ENCODE assay signal across 1 cellular context in the genomic region with DNA sequence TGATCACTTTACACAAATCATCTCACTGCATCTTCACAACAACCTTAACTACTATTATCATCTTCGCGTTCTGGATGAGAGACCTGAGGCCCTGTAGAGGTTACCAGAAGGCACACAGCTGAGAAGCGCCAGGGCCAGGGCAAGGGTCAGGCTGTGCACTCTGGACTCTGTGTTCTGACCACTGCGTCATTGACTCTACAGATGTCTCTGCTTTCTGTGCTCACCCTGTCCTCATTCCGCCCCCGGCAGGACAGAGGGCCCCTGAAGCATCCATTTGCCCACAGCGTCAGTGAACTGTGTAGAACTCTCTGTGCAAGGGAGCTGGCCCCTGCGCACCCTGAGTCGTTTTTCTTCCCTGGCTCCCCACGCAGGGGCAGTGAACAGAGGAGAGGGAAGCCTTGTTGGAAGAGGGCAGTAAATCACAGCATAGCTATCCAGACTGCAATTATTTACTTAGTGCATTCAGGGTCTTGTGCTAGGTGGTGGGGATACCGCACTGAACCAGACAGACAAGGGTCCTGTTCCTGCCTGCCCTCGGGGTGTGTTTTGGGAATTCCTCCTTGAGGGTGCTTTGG.
TF ChIP-seq lines count a peak whose summit lies in the region.

No MANE protein-coding gene starts in this region.

TF ChIP-seq in HepG2, 621 proteins besides CTCF, POLR2A, EP300 and RAD21 (continued from another document and continues in another):
- TF ChIP-seq, protein P1, sequence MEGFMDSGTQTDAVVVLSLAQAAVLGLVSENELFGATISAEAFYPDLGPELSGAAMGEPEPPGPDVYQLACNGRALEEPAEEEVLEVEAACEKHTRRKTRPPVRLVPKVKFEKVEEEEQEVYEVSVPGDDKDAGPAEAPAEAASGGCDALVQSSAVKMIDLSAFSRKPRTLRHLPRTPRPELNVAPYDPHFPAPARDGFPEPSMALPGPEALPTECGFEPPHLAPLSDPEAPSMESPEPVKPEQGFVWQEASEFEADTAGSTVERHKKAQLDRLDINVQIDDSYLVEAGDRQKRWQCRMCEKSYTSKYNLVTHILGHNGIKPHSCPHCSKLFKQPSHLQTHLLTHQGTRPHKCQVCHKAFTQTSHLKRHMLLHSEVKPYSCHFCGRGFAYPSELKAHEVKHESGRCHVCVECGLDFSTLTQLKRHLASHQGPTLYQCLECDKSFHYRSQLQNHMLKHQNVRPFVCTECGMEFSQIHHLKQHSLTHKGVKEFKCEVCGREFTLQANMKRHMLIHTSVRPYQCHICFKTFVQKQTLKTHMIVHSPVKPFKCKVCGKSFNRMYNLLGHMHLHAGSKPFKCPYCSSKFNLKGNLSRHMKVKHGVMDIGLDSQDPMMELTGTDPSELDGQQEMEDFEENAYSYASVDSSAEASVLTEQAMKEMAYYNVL (CRISPR knock-in tag; IDR thresholded peaks at IDR 0.05; ENCODE audit: borderline replicate concordance): no peak
- TF ChIP-seq ZNF564 (CRISPR knock-in tag; IDR thresholded peaks at IDR 0.05) (no peak), BCL6 (CRISPR knock-in tag; IDR thresholded peaks at IDR 0.05) (0 out of 2 replicates have a peak, but pooled peaks have one; percentile 21), MIXL1 (CRISPR knock-in tag; IDR thresholded peaks at IDR 0.05) (no peak), ZNF562 (CRISPR knock-in tag; IDR thresholded peaks at IDR 0.05; ENCODE audit: borderline replicate concordance) (no peak), ZFP62 (CRISPR knock-in tag; IDR thresholded peaks at IDR 0.05) (no peak), ZNF598 (CRISPR knock-in tag; IDR thresholded peaks at IDR 0.05; ENCODE audit: borderline replicate concordance) (no peak), ERF (CRISPR knock-in tag; IDR thresholded peaks at IDR 0.05) (no peak), NFIB (CRISPR knock-in tag; IDR thresholded peaks at IDR 0.05; ENCODE audit: borderline replicate concordance) (no peak), ZNF496 (CRISPR knock-in tag; IDR thresholded peaks at IDR 0.05; ENCODE audit: insufficient replicate concordance) (no peak), CEBPG (CRISPR knock-in tag; IDR thresholded peaks at IDR 0.05) (no peak), ZNF331 (CRISPR knock-in tag; IDR thresholded peaks at IDR 0.05) (0 out of 2 replicates have a peak, but pooled peaks have one; percentile 9), CBX2 (IDR thresholded peaks at IDR 0.05; ENCODE audit: low read depth, low read length) (no peak), CBX2 (CRISPR knock-in tag; IDR thresholded peaks at IDR 0.05; ENCODE audit: low read depth) (no peak), MXI1 (IDR thresholded peaks at IDR 0.05; ENCODE audit: borderline replicate concordance, low read depth, low read length) (peak; percentile 38; the same call in 1 of the 3 replicates), ATF7-NPFF (CRISPR knock-in tag; IDR thresholded peaks at IDR 0.05; ENCODE audit: low read depth) (no peak), ZMYM4 (CRISPR knock-in tag; IDR thresholded peaks at IDR 0.05) (peak; percentile 46; the same call in 1 of the 2 replicates), CEBPB (IDR thresholded peaks at IDR 0.05; ENCODE audit: borderline replicate concordance, low read depth, low read length) (no peak), ZNF768 (CRISPR knock-in tag; IDR thresholded peaks at IDR 0.05) (no peak), GATA4 (IDR thresholded peaks at IDR 0.05; ENCODE audit: borderline replicate concordance, low read depth) (no peak), ZNF891 (CRISPR knock-in tag; IDR thresholded peaks at IDR 0.05) (no peak), JUN (CRISPR knock-in tag; IDR thresholded peaks at IDR 0.05) (no peak), ZNF101 (CRISPR knock-in tag; IDR thresholded peaks at IDR 0.05; ENCODE audit: borderline replicate concordance, low read depth) (no peak), POLR2AphosphoS2 (IDR thresholded peaks at IDR 0.05; ENCODE audit: low read depth, low read length) (no peak), ZBTB20 (CRISPR knock-in tag; IDR thresholded peaks at IDR 0.05; ENCODE audit: borderline replicate concordance, low read depth) (no peak), ZNF782 (CRISPR knock-in tag; IDR thresholded peaks at IDR 0.05; ENCODE audit: borderline replicate concordance) (no peak), LCORL (IDR thresholded peaks at IDR 0.05) (no peak), LCORL (CRISPR knock-in tag; IDR thresholded peaks at IDR 0.05) (peak; percentile 56; the same call in 1 of the 2 replicates), ATRX (CRISPR knock-in tag; IDR thresholded peaks at IDR 0.05; ENCODE audit: borderline replicate concordance) (no peak), SP2 (CRISPR knock-in tag; IDR thresholded peaks at IDR 0.05) (no peak), STAT5B (CRISPR knock-in tag; IDR thresholded peaks at IDR 0.05) (no peak), ZNF329 (CRISPR knock-in tag; IDR thresholded peaks at IDR 0.05; ENCODE audit: low read depth) (no peak), KDM1A (CRISPR knock-in tag; IDR thresholded peaks at IDR 0.05) (no peak), ZNF589 (CRISPR knock-in tag; conservative IDR thresholded peaks at IDR 0.05) (no peak), ZNF766 (CRISPR knock-in tag; IDR thresholded peaks at IDR 0.05; ENCODE audit: borderline replicate concordance) (no peak), ZFP1 (CRISPR knock-in tag; IDR thresholded peaks at IDR 0.05) (no peak), CC2D1A (CRISPR knock-in tag; IDR thresholded peaks at IDR 0.05) (no peak), ZNF674 (CRISPR knock-in tag; IDR thresholded peaks at IDR 0.05; ENCODE audit: low read depth) (no peak), HES4 (CRISPR knock-in tag; IDR thresholded peaks at IDR 0.05; ENCODE audit: borderline replicate concordance) (no peak), CHCHD3 (CRISPR knock-in tag; IDR thresholded peaks at IDR 0.05) (no peak), PHF5A (CRISPR knock-in tag; IDR thresholded peaks at IDR 0.05; ENCODE audit: low read depth, unreplicated experiment) (no peak), ZBTB7A (CRISPR knock-in tag; IDR thresholded peaks at IDR 0.05) (0 out of 2 replicates have a peak, but pooled peaks have one; percentile 33), DNMT3B (CRISPR knock-in tag; conservative IDR thresholded peaks at IDR 0.05) (no peak), ZNF20 (CRISPR knock-in tag; IDR thresholded peaks at IDR 0.05) (no peak), RFX5 (IDR thresholded peaks at IDR 0.05; ENCODE audit: low read depth, low read length) (no peak), KDM6A (CRISPR knock-in tag; IDR thresholded peaks at IDR 0.05; ENCODE audit: low read depth) (0 out of 2 replicates have a peak, but pooled peaks have one; percentile 31), ZNF232 (CRISPR knock-in tag; IDR thresholded peaks at IDR 0.05; ENCODE audit: borderline replicate concordance) (no peak), ZNF552 (CRISPR knock-in tag; IDR thresholded peaks at IDR 0.05; ENCODE audit: borderline replicate concordance) (no peak), HOXA7 (CRISPR knock-in tag; IDR thresholded peaks at IDR 0.05) (no peak), HCFC1 (IDR thresholded peaks at IDR 0.05; ENCODE audit: low read depth, low read length) (no peak), PCBP2 (optimal IDR thresholded peaks at IDR 0.05; ENCODE audit: low read depth, low read length, poor library complexity, severe bottlenecking) (no peak), ZNF773 (CRISPR knock-in tag; IDR thresholded peaks at IDR 0.05; ENCODE audit: borderline replicate concordance) (no peak), ZSCAN12 (CRISPR knock-in tag; IDR thresholded peaks at IDR 0.05) (no peak)
- TF ChIP-seq, protein P2, sequence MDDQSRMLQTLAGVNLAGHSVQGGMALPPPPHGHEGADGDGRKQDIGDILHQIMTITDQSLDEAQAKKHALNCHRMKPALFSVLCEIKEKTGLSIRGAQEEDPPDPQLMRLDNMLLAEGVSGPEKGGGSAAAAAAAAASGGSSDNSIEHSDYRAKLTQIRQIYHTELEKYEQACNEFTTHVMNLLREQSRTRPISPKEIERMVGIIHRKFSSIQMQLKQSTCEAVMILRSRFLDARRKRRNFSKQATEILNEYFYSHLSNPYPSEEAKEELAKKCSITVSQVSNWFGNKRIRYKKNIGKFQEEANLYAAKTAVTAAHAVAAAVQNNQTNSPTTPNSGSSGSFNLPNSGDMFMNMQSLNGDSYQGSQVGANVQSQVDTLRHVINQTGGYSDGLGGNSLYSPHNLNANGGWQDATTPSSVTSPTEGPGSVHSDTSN (CRISPR knock-in tag; IDR thresholded peaks at IDR 0.05; ENCODE audit: borderline replicate concordance): no peak
- TF ChIP-seq, protein P3, sequence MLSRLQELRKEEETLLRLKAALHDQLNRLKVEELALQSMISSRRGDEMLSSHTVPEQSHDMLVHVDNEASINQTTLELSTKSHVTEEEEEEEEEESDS (CRISPR knock-in tag; IDR thresholded peaks at IDR 0.05; ENCODE audit: borderline replicate concordance): no peak
- TF ChIP-seq, protein P4, sequence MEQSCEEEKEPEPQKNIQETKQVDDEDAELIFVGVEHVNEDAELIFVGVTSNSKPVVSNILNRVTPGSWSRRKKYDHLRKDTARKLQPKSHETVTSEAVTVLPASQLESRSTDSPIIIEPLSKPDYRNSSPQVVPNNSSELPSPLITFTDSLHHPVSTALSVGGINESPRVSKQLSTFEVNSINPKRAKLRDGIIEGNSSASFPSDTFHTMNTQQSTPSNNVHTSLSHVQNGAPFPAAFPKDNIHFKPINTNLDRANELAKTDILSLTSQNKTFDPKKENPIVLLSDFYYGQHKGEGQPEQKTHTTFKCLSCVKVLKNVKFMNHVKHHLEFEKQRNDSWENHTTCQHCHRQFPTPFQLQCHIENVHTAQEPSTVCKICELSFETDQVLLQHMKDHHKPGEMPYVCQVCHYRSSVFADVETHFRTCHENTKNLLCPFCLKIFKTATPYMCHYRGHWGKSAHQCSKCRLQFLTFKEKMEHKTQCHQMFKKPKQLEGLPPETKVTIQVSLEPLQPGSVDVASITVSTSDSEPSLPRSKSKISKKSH (CRISPR knock-in tag; IDR thresholded peaks at IDR 0.05; ENCODE audit: borderline replicate concordance): no peak
- TF ChIP-seq, protein P5, sequence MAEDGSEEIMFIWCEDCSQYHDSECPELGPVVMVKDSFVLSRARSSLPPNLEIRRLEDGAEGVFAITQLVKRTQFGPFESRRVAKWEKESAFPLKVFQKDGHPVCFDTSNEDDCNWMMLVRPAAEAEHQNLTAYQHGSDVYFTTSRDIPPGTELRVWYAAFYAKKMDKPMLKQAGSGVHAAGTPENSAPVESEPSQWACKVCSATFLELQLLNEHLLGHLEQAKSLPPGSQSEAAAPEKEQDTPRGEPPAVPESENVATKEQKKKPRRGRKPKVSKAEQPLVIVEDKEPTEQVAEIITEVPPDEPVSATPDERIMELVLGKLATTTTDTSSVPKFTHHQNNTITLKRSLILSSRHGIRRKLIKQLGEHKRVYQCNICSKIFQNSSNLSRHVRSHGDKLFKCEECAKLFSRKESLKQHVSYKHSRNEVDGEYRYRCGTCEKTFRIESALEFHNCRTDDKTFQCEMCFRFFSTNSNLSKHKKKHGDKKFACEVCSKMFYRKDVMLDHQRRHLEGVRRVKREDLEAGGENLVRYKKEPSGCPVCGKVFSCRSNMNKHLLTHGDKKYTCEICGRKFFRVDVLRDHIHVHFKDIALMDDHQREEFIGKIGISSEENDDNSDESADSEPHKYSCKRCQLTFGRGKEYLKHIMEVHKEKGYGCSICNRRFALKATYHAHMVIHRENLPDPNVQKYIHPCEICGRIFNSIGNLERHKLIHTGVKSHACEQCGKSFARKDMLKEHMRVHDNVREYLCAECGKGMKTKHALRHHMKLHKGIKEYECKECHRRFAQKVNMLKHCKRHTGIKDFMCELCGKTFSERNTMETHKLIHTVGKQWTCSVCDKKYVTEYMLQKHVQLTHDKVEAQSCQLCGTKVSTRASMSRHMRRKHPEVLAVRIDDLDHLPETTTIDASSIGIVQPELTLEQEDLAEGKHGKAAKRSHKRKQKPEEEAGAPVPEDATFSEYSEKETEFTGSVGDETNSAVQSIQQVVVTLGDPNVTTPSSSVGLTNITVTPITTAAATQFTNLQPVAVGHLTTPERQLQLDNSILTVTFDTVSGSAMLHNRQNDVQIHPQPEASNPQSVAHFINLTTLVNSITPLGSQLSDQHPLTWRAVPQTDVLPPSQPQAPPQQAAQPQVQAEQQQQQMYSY (CRISPR knock-in tag; IDR thresholded peaks at IDR 0.05): no peak
- TF ChIP-seq, protein P6, sequence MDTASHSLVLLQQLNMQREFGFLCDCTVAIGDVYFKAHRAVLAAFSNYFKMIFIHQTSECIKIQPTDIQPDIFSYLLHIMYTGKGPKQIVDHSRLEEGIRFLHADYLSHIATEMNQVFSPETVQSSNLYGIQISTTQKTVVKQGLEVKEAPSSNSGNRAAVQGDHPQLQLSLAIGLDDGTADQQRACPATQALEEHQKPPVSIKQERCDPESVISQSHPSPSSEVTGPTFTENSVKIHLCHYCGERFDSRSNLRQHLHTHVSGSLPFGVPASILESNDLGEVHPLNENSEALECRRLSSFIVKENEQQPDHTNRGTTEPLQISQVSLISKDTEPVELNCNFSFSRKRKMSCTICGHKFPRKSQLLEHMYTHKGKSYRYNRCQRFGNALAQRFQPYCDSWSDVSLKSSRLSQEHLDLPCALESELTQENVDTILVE (CRISPR knock-in tag; IDR thresholded peaks at IDR 0.05): no peak; the same call in 1 of the 2 replicates
- TF ChIP-seq, protein P7, sequence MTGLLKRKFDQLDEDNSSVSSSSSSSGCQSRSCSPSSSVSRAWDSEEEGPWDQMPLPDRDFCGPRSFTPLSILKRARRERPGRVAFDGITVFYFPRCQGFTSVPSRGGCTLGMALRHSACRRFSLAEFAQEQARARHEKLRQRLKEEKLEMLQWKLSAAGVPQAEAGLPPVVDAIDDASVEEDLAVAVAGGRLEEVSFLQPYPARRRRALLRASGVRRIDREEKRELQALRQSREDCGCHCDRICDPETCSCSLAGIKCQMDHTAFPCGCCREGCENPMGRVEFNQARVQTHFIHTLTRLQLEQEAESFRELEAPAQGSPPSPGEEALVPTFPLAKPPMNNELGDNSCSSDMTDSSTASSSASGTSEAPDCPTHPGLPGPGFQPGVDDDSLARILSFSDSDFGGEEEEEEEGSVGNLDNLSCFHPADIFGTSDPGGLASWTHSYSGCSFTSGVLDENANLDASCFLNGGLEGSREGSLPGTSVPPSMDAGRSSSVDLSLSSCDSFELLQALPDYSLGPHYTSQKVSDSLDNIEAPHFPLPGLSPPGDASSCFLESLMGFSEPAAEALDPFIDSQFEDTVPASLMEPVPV (CRISPR knock-in tag; IDR thresholded peaks at IDR 0.05): no peak
- TF ChIP-seq, protein P8, sequence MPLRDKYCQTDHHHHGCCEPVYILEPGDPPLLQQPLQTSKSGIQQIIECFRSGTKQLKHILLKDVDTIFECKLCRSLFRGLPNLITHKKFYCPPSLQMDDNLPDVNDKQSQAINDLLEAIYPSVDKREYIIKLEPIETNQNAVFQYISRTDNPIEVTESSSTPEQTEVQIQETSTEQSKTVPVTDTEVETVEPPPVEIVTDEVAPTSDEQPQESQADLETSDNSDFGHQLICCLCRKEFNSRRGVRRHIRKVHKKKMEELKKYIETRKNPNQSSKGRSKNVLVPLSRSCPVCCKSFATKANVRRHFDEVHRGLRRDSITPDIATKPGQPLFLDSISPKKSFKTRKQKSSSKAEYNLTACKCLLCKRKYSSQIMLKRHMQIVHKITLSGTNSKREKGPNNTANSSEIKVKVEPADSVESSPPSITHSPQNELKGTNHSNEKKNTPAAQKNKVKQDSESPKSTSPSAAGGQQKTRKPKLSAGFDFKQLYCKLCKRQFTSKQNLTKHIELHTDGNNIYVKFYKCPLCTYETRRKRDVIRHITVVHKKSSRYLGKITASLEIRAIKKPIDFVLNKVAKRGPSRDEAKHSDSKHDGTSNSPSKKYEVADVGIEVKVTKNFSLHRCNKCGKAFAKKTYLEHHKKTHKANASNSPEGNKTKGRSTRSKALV (CRISPR knock-in tag; IDR thresholded peaks at IDR 0.05): no peak
